9 cellular contexts compared by ENCODE assay signal in genomic region chr11:12170984-12171383, GRCh38.
DNase-seq lines count a peak whose midpoint lies in the region; ATAC-seq and TF ChIP-seq lines count a peak whose summit lies in the region.
"Had no signal": no experiment of that assay in that cellular context is flagged by ENCODE, and none has a peak within 500 bp of the region (broad histone marks: within the 10 kb centered on the region; RNA-seq: fewer than 3 reads in every experiment).

No MANE protein-coding gene starts in this region.

- H3K27me3 ChIP-seq in HAP-1 (ENCODE audit: low read depth) (no peaks in the 10 kb centered on the region), adipocyte (replicated peaks; ENCODE audit: control insufficient read depth, insufficient read depth, low read length) (no peaks in the 10 kb centered on the region), heart left ventricle (no peaks in the 10 kb centered on the region)

- H3K9ac ChIP-seq in adipocyte (ENCODE audit: low read length): peak overlapping the region; percentile 43

- ATAC-seq in heart left ventricle (peak; percentile 11 to 72 (median 64)), HG03571 (IDR thresholded peaks at IDR 0.05; ENCODE audit: unreplicated experiment) (no peak), GM21723 (IDR thresholded peaks at IDR 0.05; ENCODE audit: unreplicated experiment) (no peak)

- in situ Hi-C loops in HAP-1 (cut with MboI; ENCODE audit: low sequenced_read_pairs): no loop called here

- intact Hi-C loops in heart left ventricle (cut with DNase I): no loop called here

- H3K36me3 ChIP-seq in HAP-1 (replicated peaks) (no peaks in the 10 kb centered on the region), adipocyte (ENCODE audit: control insufficient read depth, insufficient read depth, low read length, severe bottlenecking) (peaks cover 3% of the 10 kb centered on the region), heart left ventricle (peaks cover 0 to 6% (median 0%) of the 10 kb centered on the region in 9 donors)

- no peak for TF ChIP-seq POLR2A in heart left ventricle (IDR thresholded peaks at IDR 0.05)

- no peak overlapping the region for H3K4me3 ChIP-seq in HAP-1
- peak overlapping the region; percentile 52 for H3K4me3 ChIP-seq in adipocyte (ENCODE audit: low read length)
- H3K4me3 ChIP-seq in heart left ventricle: no peak overlapping the region

- H3K9me3 ChIP-seq in HAP-1: no peaks in the 10 kb centered on the region
- peaks cover 3% of the 10 kb centered on the region for H3K9me3 ChIP-seq in adipocyte (ENCODE audit: control insufficient read depth, low read length)
- peaks cover 0 to 4% (median 0%) of the 10 kb centered on the region in 12 donors for H3K9me3 ChIP-seq in heart left ventricle

- H3K4me1 ChIP-seq in HAP-1: no peaks in the 10 kb centered on the region
- peaks cover 15% of the 10 kb centered on the region for H3K4me1 ChIP-seq in adipocyte (ENCODE audit: control insufficient read depth, insufficient read depth, low read length)
- H3K4me1 ChIP-seq in heart left ventricle: peaks cover 0 to 82% (median 36%) of the 10 kb centered on the region in 12 donors

- DNase-seq in HAP-1 (ENCODE audit: low spot score in 2 of 2): peak; percentile 24 to 36
- DNase-seq in adipocyte (ENCODE audit: low read depth): no peak
- DNase-seq in heart left ventricle: peak in 4 of 5 donors; percentile 49 to 72 (median 60)
- DNase-seq in smooth muscle cell of the brain vasculature (ENCODE audit: low read depth, low spot score): peak; percentile 86
- no peak for DNase-seq in AG08396 (ENCODE audit: low spot score)
- DNase-seq in OCI-M2 (lab: John Stamatoyannopoulos, UW; ENCODE audit: unreplicated experiment): no peak
- DNase-seq: NCI-H1694 treated with DMSO at 0.1 percent for 48 hours had no signal

- WGBS in heart left ventricle, 4 donors: 25 to 42% (median 28%) methylated on average over 5 of the region's 5 CpGs

- TF ChIP-seq CTCF in heart left ventricle (IDR thresholded peaks at IDR 0.05): no peak

- H3K27ac ChIP-seq in heart left ventricle: peak overlapping the region in 10 of 12 donors; percentile 25 to 64 (median 54)

Comparison
In these comparisons a context has a peak if more than half of its experiments do, and no peak if none do; other contexts are left out.
1. DNase-seq: peak in HAP-1 (2 of 2), heart left ventricle (4 of 5) and smooth muscle cell of the brain vasculature (single experiment); none in adipocyte (single experiment), AG08396 (single experiment) and OCI-M2 (single experiment).
2. ATAC-seq: peak in heart left ventricle (4 of 4); none in HG03571 (single experiment) and GM21723 (single experiment).